Comparison of ENCODE assay signal across 2 cellular contexts in the genomic region with DNA sequence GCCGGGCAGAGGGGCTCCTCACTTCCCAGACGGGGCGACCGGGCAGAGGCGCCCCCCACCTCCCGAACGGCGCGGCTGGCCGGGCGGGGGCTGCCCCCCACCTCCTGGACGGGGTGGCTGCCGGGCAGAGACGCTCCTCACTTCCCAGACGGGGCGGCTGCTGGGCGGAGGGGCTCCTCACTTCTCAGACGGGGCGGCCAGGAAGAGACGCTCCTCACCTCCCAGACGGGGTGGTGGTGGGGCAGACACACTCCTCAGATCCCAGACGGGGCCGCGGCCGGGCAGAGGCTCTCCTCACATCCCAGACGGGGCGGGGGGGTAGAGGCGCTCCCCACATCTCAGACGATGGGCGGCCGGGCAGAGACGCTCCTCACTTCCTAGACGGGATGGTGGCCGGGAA. TPM values are rescaled to one million over a fixed set of nuclear protein-coding genes. Genes with fewer than 3 reads are reported as not detected.
"Had no signal": no experiment of that assay in that cellular context is flagged by ENCODE, and none has a peak within 500 bp of the region (broad histone marks: within the 10 kb centered on the region; RNA-seq: fewer than 3 reads in every experiment).

No MANE protein-coding gene starts in this region.

RNA-seq across cellular contexts. Expression of a gene that starts 17.5 kb away (rescaled TPM):
- total RNA-seq: K562 had no signal
- polyA plus RNA-seq: IgD-negative memory B cell, K562 had no signal

RNA-seq across cellular contexts. Expression of a gene that starts 21.1 kb away (rescaled TPM):
- total RNA-seq: K562 had no signal
- polyA plus RNA-seq: IgD-negative memory B cell had no signal
